8 cellular contexts compared by ENCODE assay signal in the genomic region with DNA sequence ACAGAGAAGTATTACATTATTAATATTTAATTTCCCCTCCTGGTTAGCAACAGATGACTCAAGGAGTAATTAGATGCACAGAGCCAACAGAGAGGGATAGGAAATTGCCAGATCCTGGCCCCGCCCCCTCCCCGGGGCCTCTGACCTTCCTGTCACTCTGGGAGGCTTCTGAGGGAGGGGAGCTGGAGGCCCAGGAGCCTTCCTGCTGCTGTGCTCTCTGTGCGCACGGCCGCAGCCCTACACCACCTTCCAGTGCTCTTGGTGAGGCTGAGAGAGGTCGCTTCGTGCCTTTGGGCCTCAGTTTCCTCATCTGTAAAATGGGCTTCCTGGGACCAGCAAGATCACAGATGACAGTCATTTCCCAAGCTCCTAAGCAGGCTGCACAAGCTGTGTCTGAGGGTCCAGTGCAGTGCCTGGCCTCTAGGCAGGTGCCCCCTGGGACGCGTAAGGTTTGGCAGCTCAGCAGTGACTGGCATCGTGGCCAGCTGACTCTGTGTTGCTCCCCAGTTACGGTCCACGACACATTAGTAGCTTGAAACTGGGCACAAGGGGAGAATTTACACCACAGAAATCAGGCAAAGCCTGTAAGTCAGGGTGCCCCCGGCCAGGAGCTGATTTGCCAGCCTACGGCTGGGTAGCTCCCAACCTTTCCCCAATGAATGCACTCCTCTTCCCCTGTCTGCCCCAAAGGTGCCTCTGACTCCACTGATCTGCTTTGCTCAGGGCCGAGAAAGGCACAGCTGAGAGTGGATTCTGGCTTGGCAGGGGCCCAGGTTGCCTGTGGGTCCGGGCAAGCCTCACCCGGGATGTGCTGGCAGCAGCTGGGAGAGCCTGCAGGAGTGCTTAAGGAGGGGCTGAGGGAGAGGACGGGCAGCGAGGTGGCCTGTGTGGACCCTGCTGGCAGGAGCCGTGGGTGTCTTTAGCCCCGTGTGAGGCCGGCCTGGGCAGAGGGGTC. TPM values are rescaled to one million over a fixed set of nuclear protein-coding genes. Genes with fewer than 3 reads are reported as not detected.
A peak's percentile ranks its signal among the peaks of the same experiment; 100 is the strongest.
DNase-seq lines count a peak whose midpoint lies in the region; ATAC-seq and TF ChIP-seq lines count a peak whose summit lies in the region.

No MANE protein-coding gene starts in this region.

- CTCF ChIA-PET in RWPE1 (lab: Yijun Ruan, JAX): no interaction called here

- POLR2A ChIA-PET in RWPE1 (lab: Yijun Ruan, JAX; ENCODE audit: low non-redundant PET): no interaction called here

- DNase-seq in GM13976 (ENCODE audit: low spot score) (peak; percentile 71), RWPE1 (ENCODE audit: low spot score) (no peak), natural killer cell (no peak), COLO829 (ENCODE audit: low spot score) (no peak), trophoblast cell (no peak), ecto neural progenitor cell (ENCODE audit: low spot score) (no peak)
- DNase-seq in activated naive CD8-positive, alpha-beta T cell treated with anti-CD3 and anti-CD28 coated beads for 36 hours: peak; percentile 82

- no peak overlapping the region for H2BK120ac ChIP-seq in trophoblast cell (ENCODE audit: insufficient read depth, low read length, poor library complexity)

- H2AK5ac ChIP-seq in trophoblast cell (ENCODE audit: low read length): no peak overlapping the region

- no peak overlapping the region for H3K4me2 ChIP-seq in trophoblast cell (ENCODE audit: low read length)

- no peak overlapping the region for H2BK12ac ChIP-seq in trophoblast cell (ENCODE audit: low read length)

- H3K27ac Mint-ChIP-seq in activated naive CD8-positive, alpha-beta T cell treated with anti-CD3 and anti-CD28 coated beads for 36 hours: peak overlapping the region; percentile 94
- H3K27ac Mint-ChIP-seq in natural killer cell: peak overlapping the region in 1 of 2 donors; percentile 63

- no peaks in the 10 kb centered on the region for H3K79me2 ChIP-seq in trophoblast cell (ENCODE audit: control insufficient read depth, insufficient read depth, low read length, poor library complexity)

- H3K27ac ChIP-seq in RWPE1: peak overlapping the region; percentile 66
- H3K27ac ChIP-seq in trophoblast cell (ENCODE audit: low read depth, low read length): no peak overlapping the region

- no peak overlapping the region for H4K12ac ChIP-seq in trophoblast cell (ENCODE audit: low read depth, low read length)

- no peaks in the 10 kb centered on the region for H3K79me1 ChIP-seq in trophoblast cell (ENCODE audit: low read length)

- peaks cover 8% of the 10 kb centered on the region for H3K27me3 ChIP-seq in trophoblast cell (ENCODE audit: insufficient read depth, low read length)

- no peak for ATAC-seq in natural killer cell
- no peak for ATAC-seq in HG03378 (IDR thresholded peaks at IDR 0.05; ENCODE audit: unreplicated experiment)

- H3K18ac ChIP-seq in trophoblast cell (ENCODE audit: low read length): no peak overlapping the region

- H3K4me1 ChIP-seq in trophoblast cell (ENCODE audit: control insufficient read depth in 1 of 2, insufficient read depth in 2 of 2, low read length in 2 of 2): no peaks in the 10 kb centered on the region

- no peak overlapping the region for H2BK5ac ChIP-seq in trophoblast cell (ENCODE audit: low read depth, low read length, poor library complexity)

- H3K4ac ChIP-seq in trophoblast cell (ENCODE audit: low read depth, low read length): no peak overlapping the region

- H3K36me3 Mint-ChIP-seq in activated naive CD8-positive, alpha-beta T cell treated with anti-CD3 and anti-CD28 coated beads for 36 hours: peaks cover 38% of the 10 kb centered on the region
- no peaks in the 10 kb centered on the region for H3K36me3 Mint-ChIP-seq in natural killer cell

- no CpG with 5 or more reads among the region's 22 CpGs for WGBS in trophoblast cell (ENCODE audit: extremely low coverage, insufficient coverage, insufficient read length)

- TF ChIP-seq CTCF in GM13976 (IDR thresholded peaks at IDR 0.05; ENCODE audit: borderline replicate concordance, control extremely low read depth, extremely low read depth, insufficient read depth, missing control alignments): no peak
- no peak for TF ChIP-seq CTCF in RWPE1 (conservative IDR thresholded peaks at IDR 0.05; ENCODE audit: low read depth)
- TF ChIP-seq CTCF in natural killer cell (IDR thresholded peaks at IDR 0.05): no peak

- intact Hi-C loops in natural killer cell (cut with micrococcal nuclease): no loop called here

- H3K23ac ChIP-seq in trophoblast cell (ENCODE audit: low read length): no peak overlapping the region

- H3K4me1 Mint-ChIP-seq in activated naive CD8-positive, alpha-beta T cell treated with anti-CD3 and anti-CD28 coated beads for 36 hours: peaks cover 71% of the 10 kb centered on the region
- H3K4me1 Mint-ChIP-seq in natural killer cell: peaks cover 50 to 72% of the 10 kb centered on the region in 2 donors

- H3K36me3 ChIP-seq in trophoblast cell (ENCODE audit: control insufficient read depth in 1 of 2, insufficient read depth in 2 of 2, low read length in 2 of 2): no peaks in the 10 kb centered on the region

- peak overlapping the region; percentile 87 for H3K4me3 Mint-ChIP-seq in activated naive CD8-positive, alpha-beta T cell treated with anti-CD3 and anti-CD28 coated beads for 36 hours
- H3K4me3 Mint-ChIP-seq in natural killer cell: peak overlapping the region; percentile 82

- in situ Hi-C loops in GM13976 (cut with MboI; ENCODE audit: low sequenced_read_pairs, unreplicated experiment): loop anchor here (5.0 kb wide), 1 partner anchor 73 kb away; no protein-coding TSS in a partner anchor

- H3K27me3 Mint-ChIP-seq in activated naive CD8-positive, alpha-beta T cell treated with anti-CD3 and anti-CD28 coated beads for 36 hours: no peaks in the 10 kb centered on the region
- peaks cover 9% of the 10 kb centered on the region in 2 donors for H3K27me3 Mint-ChIP-seq in natural killer cell (ENCODE audit: low read depth in 2 of 2)

- no peak overlapping the region for H3K9ac ChIP-seq in trophoblast cell (ENCODE audit: low read length)

- no peak overlapping the region for H4K91ac ChIP-seq in trophoblast cell (ENCODE audit: low read depth, low read length)

- H4K8ac ChIP-seq in trophoblast cell (ENCODE audit: low read depth, low read length): no peak overlapping the region

- H3K9me3 ChIP-seq in trophoblast cell (ENCODE audit: insufficient read depth, low read depth, low read length): no peaks in the 10 kb centered on the region

- H3K14ac ChIP-seq in trophoblast cell (ENCODE audit: low read length): no peak overlapping the region

- H2AFZ ChIP-seq in trophoblast cell (ENCODE audit: insufficient read depth, low read length, poor library complexity): no peak overlapping the region

- H3K4me3 ChIP-seq in trophoblast cell (ENCODE audit: low read depth, low read length): no peak overlapping the region

- H3K9me3 Mint-ChIP-seq in activated naive CD8-positive, alpha-beta T cell treated with anti-CD3 and anti-CD28 coated beads for 36 hours: no peaks in the 10 kb centered on the region
- H3K9me3 Mint-ChIP-seq in natural killer cell: no peaks in the 10 kb centered on the region

RNA-seq across cellular contexts. Expression of a gene that starts 2.3 kb away (rescaled TPM):
- total RNA-seq in activated naive CD8-positive, alpha-beta T cell treated with anti-CD3 and anti-CD28 coated beads for 36 hours: 10 to 100 TPM; 45.1 to 45.2 TPM
- total RNA-seq in natural killer cell: 10 to 100 TPM; 11.0 to 15.0 (median 11.7) TPM
- polyA plus RNA-seq in trophoblast cell (2013): 2.0 and 2.6 TPM in 2 replicates

Comparison
In these comparisons a context has a peak if more than half of its experiments do, and no peak if none do; other contexts are left out.
1. DNase-seq: peak in GM13976 (single experiment) and activated naive CD8-positive, alpha-beta T cell treated with anti-CD3 and anti-CD28 coated beads for 36 hours (single experiment); none in RWPE1 (single experiment), natural killer cell (single experiment), COLO829 (single experiment), trophoblast cell (0 of 2) and ecto neural progenitor cell (single experiment).